ENCODE assay signal across 9 cellular contexts in the genomic region with DNA sequence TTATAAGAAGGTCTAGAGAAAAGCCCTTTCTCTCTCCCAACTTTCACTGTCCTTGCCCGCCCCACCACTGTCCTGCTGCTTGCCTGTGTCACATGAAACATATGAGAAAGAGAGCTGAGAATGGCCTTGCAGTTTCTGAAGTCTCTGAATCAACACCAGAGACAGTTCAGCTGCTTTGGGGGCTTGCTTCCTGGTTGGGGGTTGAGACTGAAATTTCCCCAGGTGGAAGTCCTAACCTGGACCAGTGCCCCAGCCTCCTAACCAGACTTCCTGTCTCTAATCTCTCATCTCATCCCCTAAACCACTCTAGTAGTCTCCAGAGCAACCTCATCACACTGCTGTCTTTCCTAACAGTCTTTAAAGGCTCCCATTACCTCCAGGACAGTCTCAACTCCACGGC. TPM values are rescaled to one million over a fixed set of nuclear protein-coding genes. Genes with fewer than 3 reads are reported as not detected.
A peak's percentile ranks its signal among the peaks of the same experiment; 100 is the strongest.
DNase-seq lines count a peak whose midpoint lies in the region; ATAC-seq, FAIRE-seq and TF ChIP-seq lines count a peak whose summit lies in the region.
"Had no signal": no experiment of that assay in that cellular context is flagged by ENCODE, and none has a peak within 500 bp of the region (broad histone marks: within the 10 kb centered on the region; RNA-seq: fewer than 3 reads in every experiment).

No MANE protein-coding gene starts in this region.

- peaks cover 7% of the 10 kb centered on the region for H3K36me3 ChIP-seq in adipocyte (ENCODE audit: control insufficient read depth, insufficient read depth, low read length, severe bottlenecking)
- H3K36me3 ChIP-seq in tibial artery, result no peaks in the 10 kb centered on the region
- H3K36me3 ChIP-seq in kidney (ENCODE audit: control insufficient read depth in 1 of 2, insufficient read depth in 2 of 2, low read length in 2 of 2), result no peaks in the 10 kb centered on the region

- H3K27ac ChIP-seq in tibial artery (peak overlapping the region; percentile 98 to 99), kidney (ENCODE audit: low read depth in 2 of 2, low read length in 2 of 2) (peak overlapping the region in 1 of 2 donors; percentile 11)

- peak; percentile 58 for ATAC-seq in GM19452 (IDR thresholded peaks at IDR 0.05; ENCODE audit: unreplicated experiment)
- peak; percentile 43 for ATAC-seq in HG02884 (IDR thresholded peaks at IDR 0.05; ENCODE audit: unreplicated experiment)
- ATAC-seq: activated T-cell treated with anti-CD3 and anti-CD28 coated beads, Interleukin-2, amount 50 U/mL, for 4 hours had no signal

- H3K27me3 ChIP-seq in adipocyte (replicated peaks; ENCODE audit: control insufficient read depth, insufficient read depth, low read length), result no peaks in the 10 kb centered on the region
- no peaks in the 10 kb centered on the region for H3K27me3 ChIP-seq in tibial artery

- no peak for FAIRE-seq in kidney (lab: Jason Lieb, UNC)

- TF ChIP-seq CTCF in tibial artery (IDR thresholded peaks at IDR 0.05) (no peak), kidney (IDR thresholded peaks at IDR 0.05; ENCODE audit: borderline replicate concordance, extremely low read depth, insufficient read depth) (no peak)

- intact Hi-C loops in tibial artery (cut with DNase I; ENCODE audit: low total_unique reads), result no loop called here
- intact Hi-C loops in kidney (cut with DNase I), result no loop called here

- DNase-seq in adipocyte (ENCODE audit: low read depth), result no peak
- DNase-seq in tibial artery, result no peak
- no peak for DNase-seq in activated CD4-positive, alpha-beta T cell treated with anti-CD3 and anti-CD28 coated beads, Interleukin-2, amount 50 U/mL, for 4 hours
- no peak for DNase-seq in stimulated activated CD4-positive, alpha-beta T cell treated with anti-CD3 and anti-CD28 coated beads, Interleukin-1b, Interleukin-23, amount 100 ng/mL, for 48 hours
- DNase-seq in kidney, result no peak
- DNase-seq: activated T-cell treated with anti-CD3 and anti-CD28 coated beads, Interleukin-2, amount 50 U/mL, for 4 hours; NCI-H1417 treated with DMSO at 0.1 percent for 48 hours had no signal

- H3K9me3 ChIP-seq in adipocyte (ENCODE audit: control insufficient read depth, low read length) (no peaks in the 10 kb centered on the region), tibial artery (no peaks in the 10 kb centered on the region), kidney (ENCODE audit: control insufficient read depth in 1 of 2, low read length in 2 of 2) (no peaks in the 10 kb centered on the region)

- peak overlapping the region; percentile 63 for H3K9ac ChIP-seq in adipocyte (ENCODE audit: low read length)
- H3K9ac ChIP-seq in kidney (ENCODE audit: low read length in 2 of 2), result no peak overlapping the region

- H3K4me1 ChIP-seq in adipocyte (ENCODE audit: control insufficient read depth, insufficient read depth, low read length), result peaks cover 67% of the 10 kb centered on the region
- peaks cover 0 to 94% (median 65%) of the 10 kb centered on the region in 4 donors for H3K4me1 ChIP-seq in tibial artery
- H3K4me1 ChIP-seq in kidney (ENCODE audit: control insufficient read depth in 1 of 2, insufficient read depth in 1 of 2, low read depth in 1 of 2, low read length in 2 of 2), result peaks cover 21 to 25% of the 10 kb centered on the region in 2 donors

- H3K4me3 ChIP-seq in adipocyte (ENCODE audit: low read length) (peak overlapping the region; percentile 8), tibial artery (no peak overlapping the region), kidney (ENCODE audit: low read length in 2 of 2) (no peak overlapping the region)

RNA-seq across cellular contexts. Expression of a gene that starts 10.7 kb away (rescaled TPM):
- 20.7 TPM for total RNA-seq in kidney
- 4.5 TPM for polyA plus RNA-seq in kidney (ENCODE audit: insufficient read depth, low read depth, low replicate concordance)
